ENCODE assay signal across 10 cellular contexts in the genomic region with DNA sequence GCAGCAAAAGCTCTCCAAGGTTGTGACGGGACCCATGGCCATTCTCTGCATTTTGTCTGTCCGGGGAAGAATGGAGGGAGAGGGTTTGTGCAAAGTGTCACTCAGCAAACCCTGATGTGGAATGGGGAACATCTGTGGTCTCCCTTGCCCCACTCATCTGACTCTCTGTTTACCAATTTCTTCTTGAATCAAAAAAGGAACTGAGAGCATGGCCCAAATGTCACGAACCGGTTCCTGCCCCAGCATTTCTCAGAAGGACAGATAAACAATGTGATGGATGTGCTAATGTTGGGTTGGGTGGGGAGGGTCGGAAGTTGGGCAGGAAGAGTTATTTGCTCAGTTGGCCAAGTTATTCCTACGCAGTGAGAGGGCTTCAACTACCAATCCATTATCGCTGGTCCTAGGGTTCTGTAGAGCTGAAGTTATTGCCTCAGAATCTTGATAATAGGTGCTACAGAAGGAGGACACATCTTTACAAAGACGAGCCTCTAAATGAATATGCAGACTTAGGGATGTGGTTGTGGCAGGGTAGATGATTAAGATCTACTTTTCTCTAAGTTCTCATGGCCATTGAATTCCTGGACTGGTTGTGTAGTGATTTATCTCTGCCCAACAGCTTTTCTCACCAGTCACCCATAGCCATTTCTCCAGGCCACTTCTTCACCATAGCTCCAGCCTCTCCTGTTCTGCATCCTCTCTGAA. TPM values are rescaled to one million over a fixed set of nuclear protein-coding genes. Genes with fewer than 3 reads are reported as not detected.
DNase-seq lines count a peak whose midpoint lies in the region; ATAC-seq, FAIRE-seq and TF ChIP-seq lines count a peak whose summit lies in the region.
"Had no signal": no experiment of that assay in that cellular context is flagged by ENCODE, and none has a peak within 500 bp of the region (broad histone marks: within the 10 kb centered on the region; RNA-seq: fewer than 3 reads in every experiment).

No MANE protein-coding gene starts in this region.

- no peak overlapping the region for H3K4me2 ChIP-seq in H1 (ENCODE audit: insufficient read depth in 1 of 2, low read depth in 2 of 2, low read length in 2 of 2)

- 0 out of 2 replicates have a peak overlapping the region, but pooled peaks have one; percentile 51 for H2BK12ac ChIP-seq in H1 (ENCODE audit: low read depth, low read length)

- no peak overlapping the region for H2BK120ac ChIP-seq in H1 (replicated peaks; ENCODE audit: low read depth, low read length)

- no peak for FAIRE-seq in H1 (lab: Jason Lieb, UNC)

- H3K4me1 Mint-ChIP-seq in IgD-negative memory B cell, result peaks cover 33 to 40% (median 33%) of the 10 kb centered on the region in 3 donors

- H3K23ac ChIP-seq in H1 (ENCODE audit: insufficient read length), result no peak overlapping the region

- peak overlapping the region; percentile 28 to 83 (median 44) for H3K4me3 Mint-ChIP-seq in IgD-negative memory B cell

- H2BK5ac ChIP-seq in H1 (ENCODE audit: low read depth, low read length), result no peak overlapping the region

- no peaks in the 10 kb centered on the region for H3K36me3 Mint-ChIP-seq in IgD-negative memory B cell

- no peak overlapping the region for H3K4ac ChIP-seq in H1 (replicated peaks; ENCODE audit: insufficient read length, low read depth, low read length)

- H2AK5ac ChIP-seq in H1 (ENCODE audit: low read depth, low read length), result no peak overlapping the region

- no peaks in the 10 kb centered on the region for H3K36me3 ChIP-seq in H1 (ENCODE audit: control insufficient read depth in 2 of 4, insufficient read depth in 4 of 4, low read length in 3 of 4)
- no peaks in the 10 kb centered on the region for H3K36me3 ChIP-seq in sigmoid colon

- no peak overlapping the region for H4K8ac ChIP-seq in H1 (ENCODE audit: extremely low read depth, insufficient read depth, low read length)

- peak; percentile 34 for TF ChIP-seq POLR2A in GM18505 (IDR thresholded peaks at IDR 0.05; ENCODE audit: borderline replicate concordance, extremely low read depth, insufficient read depth, insufficient read length)
- TF ChIP-seq POLR2A in H1 (IDR thresholded peaks at IDR 0.05; ENCODE audit: control extremely low read depth in 1 of 2, low read depth in 2 of 2, low read length in 2 of 2), result no peak
- TF ChIP-seq POLR2A in sigmoid colon (IDR thresholded peaks at IDR 0.05), result no peak

- no peak overlapping the region for H3K56ac ChIP-seq in H1 (replicated peaks; ENCODE audit: insufficient read length, low read depth, low read length)

- H2AFZ ChIP-seq in H1 (ENCODE audit: low read length), result no peak overlapping the region

- CTCF ChIA-PET in H1 (lab: Charles Lee; ENCODE audit: partially characterized antibody), result interaction anchor here (0.6 to 10.3 kb wide), 10 partner anchors 13 to 381 kb away, joined by 3 to 69 read pairs (median 4); no protein-coding TSS in a partner anchor

- H3K27me3 ChIP-seq in H1 (replicated peaks in 1 of 4; ENCODE audit: control insufficient read depth in 3 of 4, extremely low read depth in 1 of 4, insufficient read depth in 3 of 4, low read length in 3 of 4) (no peaks in the 10 kb centered on the region), sigmoid colon (no peaks in the 10 kb centered on the region)

- no peak overlapping the region for H3K9ac ChIP-seq in H1 (replicated peaks in 1 of 4; ENCODE audit: extremely low read depth in 1 of 4, low read depth in 3 of 4, low read length in 3 of 4)

- POLR2A ChIA-PET in H1 (lab: Charles Lee; ENCODE audit: partially characterized antibody), result interaction anchor here (2.3 to 4.8 kb wide), 2 partner anchors 10 to 13 kb away, joined by 9 to 24 read pairs; partner anchors contain the start of gene DUSP12

- no peaks in the 10 kb centered on the region for H3K9me3 ChIP-seq in H1 (ENCODE audit: insufficient read depth in 2 of 2, low read depth in 1 of 2, low read length in 1 of 2)
- H3K9me3 ChIP-seq in sigmoid colon, result no peaks in the 10 kb centered on the region

- peak overlapping the region; percentile 53 to 97 (median 94) for H3K27ac Mint-ChIP-seq in IgD-negative memory B cell

- H2BK20ac ChIP-seq in H1 (ENCODE audit: low read length), result no peak overlapping the region

- H3K18ac ChIP-seq in H1 (ENCODE audit: extremely low read depth, low read length), result no peak overlapping the region

- H3K4me1 ChIP-seq in H1 (replicated peaks in 1 of 4; ENCODE audit: control insufficient read depth in 3 of 4, insufficient read depth in 4 of 4, low read length in 3 of 4) (peaks cover 1 to 14% (median 4%) of the 10 kb centered on the region in 4 experiments; a peak in 4 of 7 replicates), sigmoid colon (no peaks in the 10 kb centered on the region)

- H3K4me3 ChIP-seq in H1 (ENCODE audit: extremely low read depth in 1 of 4, insufficient read depth in 2 of 4, low read depth in 3 of 4, low read length in 4 of 4) (no peak overlapping the region), sigmoid colon (no peak overlapping the region)

- intact Hi-C loops in sigmoid colon (cut with DNase I), result loop anchor here (5.0 to 10.0 kb wide), 3 partner anchors 93 to 255 kb away; no protein-coding TSS in a partner anchor

- TF ChIP-seq CTCF in H1 (IDR thresholded peaks at IDR 0.05; ENCODE audit: control extremely low read depth in 1 of 3, insufficient read depth in 1 of 3, low read depth in 1 of 3, low read length in 3 of 3) (no peak), sigmoid colon (IDR thresholded peaks at IDR 0.05) (no peak)

- H3K27ac ChIP-seq in H1 (ENCODE audit: low read depth, low read length) (no peak overlapping the region), sigmoid colon (peak overlapping the region in 3 of 4 donors; percentile 28 to 33 (median 29))

- no peaks in the 10 kb centered on the region for H3K79me1 ChIP-seq in H1 (ENCODE audit: low read depth, low read length)

- no peaks in the 10 kb centered on the region for H4K20me1 ChIP-seq in H1 (replicated peaks in 1 of 2; ENCODE audit: control insufficient read depth in 1 of 2, insufficient read depth in 2 of 2, low read length in 2 of 2)

- no peak overlapping the region for H4K5ac ChIP-seq in H1 (ENCODE audit: insufficient read length, low read depth, low read length)

- no peaks in the 10 kb centered on the region for H3K9me3 Mint-ChIP-seq in IgD-negative memory B cell

- H4K91ac ChIP-seq in H1 (replicated peaks; ENCODE audit: insufficient read length, low read length), result no peak overlapping the region

- DNase-seq in H1 (ENCODE audit: low read depth in 1 of 2, low spot score in 2 of 2), result no peak
- DNase-seq in sigmoid colon, result no peak
- no peak for DNase-seq in activated naive CD4-positive, alpha-beta T cell (lab: John Stamatoyannopoulos, UW)
- DNase-seq in 8988T, result no peak
- no peak for DNase-seq in HPDE6-E6E7 (ENCODE audit: extremely low spot score)
- DNase-seq in NCI-H128 (lab: John Stamatoyannopoulos, UW; ENCODE audit: unreplicated experiment), result no peak
- DNase-seq: NCI-H345, retina had no signal

- 77% methylated on average over 8 of the region's 8 CpGs; no CpG with 5 or more reads in 1 of the 2 experiments for WGBS in H1 (ENCODE audit: extremely low coverage in 1 of 2, insufficient coverage in 1 of 2, insufficient read length in 1 of 2, insufficient replicate concordance in 2 of 2, low coverage in 1 of 2, low lambda C conversion rate in 2 of 2, missing lambda C conversion rate in 1 of 2), 2 experiments
- WGBS in sigmoid colon, 2 donors, result 61 to 79% methylated on average over 8 of the region's 8 CpGs

- ATAC-seq in GM18505 (IDR thresholded peaks at IDR 0.05; ENCODE audit: unreplicated experiment), result no peak

- H3K23me2 ChIP-seq in H1 (ENCODE audit: low read depth, low read length), result no peaks in the 10 kb centered on the region

- no peaks in the 10 kb centered on the region for H3K79me2 ChIP-seq in H1 (ENCODE audit: control insufficient read depth in 1 of 2, insufficient read depth in 2 of 2, low read length in 2 of 2)

- TF ChIP-seq EP300 in H1 (IDR thresholded peaks at IDR 0.05; ENCODE audit: borderline replicate concordance in 1 of 2, low read depth in 2 of 2, low read length in 2 of 2), result no peak
- no peak for TF ChIP-seq EP300 in sigmoid colon (IDR thresholded peaks at IDR 0.05)

- H2BK15ac ChIP-seq in H1 (ENCODE audit: low read length), result no peak overlapping the region

- no peak overlapping the region for H3K14ac ChIP-seq in H1 (ENCODE audit: insufficient read length)

- no peak for TF ChIP-seq RAD21 in H1 (IDR thresholded peaks at IDR 0.05 in 1 of 2, conservative IDR thresholded peaks at IDR 0.05 in 1 of 2; ENCODE audit: low read depth in 2 of 2, low read length in 2 of 2)

- no peaks in the 10 kb centered on the region for H3K27me3 Mint-ChIP-seq in IgD-negative memory B cell

RNA-seq across cellular contexts. Expression of gene DUSP12, which starts 9.6 kb away (rescaled TPM):
- polyA plus RNA-seq in IgD-negative memory B cell (47.3 TPM), H1 (2011; rRNA removed) (32.7 and 33.9 TPM in 2 replicates), sigmoid colon (10 to 100 TPM; 13.6 to 21.0 (median 17.5) TPM)
- total RNA-seq in H1 (2021; fragmentation: NEBNext Ultra II Directional; extraction: Animal tissue kit (Norgen Biotek cat#: 25700)), result 24.4 and 27.6 TPM in 2 replicates
- polyA plus RNA-seq in H1 (2011; cell fraction: cytosol; rRNA removed), result 49.1 TPM
- polyA plus RNA-seq in H1 (2011; cell fraction: nucleus; rRNA removed), result 35.0 TPM
- polyA plus RNA-seq in H1 (2012, experiment 1 of 2), result 27.1 to 30.5 TPM (median 28.9 TPM) in 4 replicates
- 6.6 TPM for polyA plus RNA-seq in H1 (2012, experiment 2 of 2)
- polyA plus RNA-seq in H1 (2013, experiment 1 of 2), result 27.6 TPM
- 28.0 TPM for polyA plus RNA-seq in H1 (2013, experiment 2 of 2)
- polyA minus RNA-seq in H1 (2011; rRNA and poly(A)+ RNA removed), result 16.7 and 21.4 TPM in 2 replicates
- polyA minus RNA-seq in H1 (2011; cell fraction: cytosol; rRNA and poly(A)+ RNA removed), result 17.5 TPM
- polyA minus RNA-seq in H1 (2011; cell fraction: nucleus; rRNA and poly(A)+ RNA removed), result 24.4 TPM
- 10 to 100 TPM; 12.7 to 40.3 (median 24.1) TPM for total RNA-seq in sigmoid colon

RNA-seq across cellular contexts. Expression of gene FCRLB, which starts 18.7 kb away (rescaled TPM):
- 11.1 TPM for polyA plus RNA-seq in IgD-negative memory B cell
- 0.15 and 0.24 TPM in 2 replicates for total RNA-seq in H1 (2021; fragmentation: NEBNext Ultra II Directional; extraction: Animal tissue kit (Norgen Biotek cat#: 25700))
- 0.13 and 0.14 TPM in 2 replicates for polyA plus RNA-seq in H1 (2011; rRNA removed)
- 0.27 TPM for polyA plus RNA-seq in H1 (2011; cell fraction: cytosol; rRNA removed)
- 0.30 TPM for polyA plus RNA-seq in H1 (2011; cell fraction: nucleus; rRNA removed)
- 0.11 to 0.23 TPM (median 0.16 TPM) in 4 replicates for polyA plus RNA-seq in H1 (2012, experiment 1 of 2)
- polyA plus RNA-seq in H1 (2012, experiment 2 of 2), result 0.10 TPM
- 0.20 TPM for polyA plus RNA-seq in H1 (2013, experiment 1 of 2)
- 0.13 TPM for polyA plus RNA-seq in H1 (2013, experiment 2 of 2)
- polyA minus RNA-seq in H1 (2011; rRNA and poly(A)+ RNA removed), result 0.07 TPM in 1 of 2 replicates, not detected in the other
- 0.73 TPM for polyA minus RNA-seq in H1 (2011; cell fraction: cytosol; rRNA and poly(A)+ RNA removed)
- 0.80 TPM for polyA minus RNA-seq in H1 (2011; cell fraction: nucleus; rRNA and poly(A)+ RNA removed)
- total RNA-seq in sigmoid colon, result under 1 TPM in 3 of 4 donors, not detected in 1; 0.36 to 0.95 (median 0.82) TPM
- polyA plus RNA-seq in sigmoid colon, result under 1 TPM in 2 of 3 donors, not detected in 1; 0.23 to 0.89 TPM

RNA-seq across cellular contexts. Expression of gene ATF6, which starts 26.1 kb away (rescaled TPM):
- 14.3 TPM for polyA plus RNA-seq in IgD-negative memory B cell
- 9.9 and 10.0 TPM in 2 replicates for total RNA-seq in H1 (2021; fragmentation: NEBNext Ultra II Directional; extraction: Animal tissue kit (Norgen Biotek cat#: 25700))
- 3.0 and 4.6 TPM in 2 replicates for polyA plus RNA-seq in H1 (2011; rRNA removed)
- 5.1 TPM for polyA plus RNA-seq in H1 (2011; cell fraction: cytosol; rRNA removed)
- polyA plus RNA-seq in H1 (2011; cell fraction: nucleus; rRNA removed), result 3.0 TPM
- polyA plus RNA-seq in H1 (2012, experiment 1 of 2), result 5.1 to 6.4 TPM (median 5.6 TPM) in 4 replicates
- polyA plus RNA-seq in H1 (2012, experiment 2 of 2), result 0.62 TPM
- polyA plus RNA-seq in H1 (2013, experiment 1 of 2), result 15.5 TPM
- 16.6 TPM for polyA plus RNA-seq in H1 (2013, experiment 2 of 2)
- 14.3 and 18.2 TPM in 2 replicates for polyA minus RNA-seq in H1 (2011; rRNA and poly(A)+ RNA removed)
- 4.8 TPM for polyA minus RNA-seq in H1 (2011; cell fraction: cytosol; rRNA and poly(A)+ RNA removed)
- 14.8 TPM for polyA minus RNA-seq in H1 (2011; cell fraction: nucleus; rRNA and poly(A)+ RNA removed)
- 10 to 100 TPM; 26.3 to 28.1 (median 27.6) TPM for total RNA-seq in sigmoid colon
- 1 to 10 TPM; 2.3 to 9.0 (median 3.0) TPM for polyA plus RNA-seq in sigmoid colon

RNA-seq across cellular contexts. Expression of gene FCRLA, which starts 33.0 kb away (rescaled TPM):
- polyA plus RNA-seq in IgD-negative memory B cell, result 445 TPM
- total RNA-seq in H1 (2021; fragmentation: NEBNext Ultra II Directional; extraction: Animal tissue kit (Norgen Biotek cat#: 25700)), result not detected in 2 replicates
- not detected in 2 replicates for polyA plus RNA-seq in H1 (2011; rRNA removed)
- not detected for polyA plus RNA-seq in H1 (2011; cell fraction: cytosol; rRNA removed)
- not detected for polyA plus RNA-seq in H1 (2011; cell fraction: nucleus; rRNA removed)
- polyA plus RNA-seq in H1 (2012, experiment 1 of 2), result not detected in 4 replicates
- polyA plus RNA-seq in H1 (2012, experiment 2 of 2), result not detected
- not detected for polyA plus RNA-seq in H1 (2013, experiment 1 of 2)
- polyA plus RNA-seq in H1 (2013, experiment 2 of 2), result not detected
- polyA minus RNA-seq in H1 (2011; rRNA and poly(A)+ RNA removed), result not detected in 2 replicates
- not detected for polyA minus RNA-seq in H1 (2011; cell fraction: cytosol; rRNA and poly(A)+ RNA removed)
- polyA minus RNA-seq in H1 (2011; cell fraction: nucleus; rRNA and poly(A)+ RNA removed), result not detected
- total RNA-seq in sigmoid colon, result not detected
- polyA plus RNA-seq in sigmoid colon, result 10 to 100 TPM in 1 of 3 donors, 1 to 10 TPM in 1, not detected in 1; 1.6 to 22.0 TPM
